1 cellular context compared by ENCODE assay signal in the genomic region with DNA sequence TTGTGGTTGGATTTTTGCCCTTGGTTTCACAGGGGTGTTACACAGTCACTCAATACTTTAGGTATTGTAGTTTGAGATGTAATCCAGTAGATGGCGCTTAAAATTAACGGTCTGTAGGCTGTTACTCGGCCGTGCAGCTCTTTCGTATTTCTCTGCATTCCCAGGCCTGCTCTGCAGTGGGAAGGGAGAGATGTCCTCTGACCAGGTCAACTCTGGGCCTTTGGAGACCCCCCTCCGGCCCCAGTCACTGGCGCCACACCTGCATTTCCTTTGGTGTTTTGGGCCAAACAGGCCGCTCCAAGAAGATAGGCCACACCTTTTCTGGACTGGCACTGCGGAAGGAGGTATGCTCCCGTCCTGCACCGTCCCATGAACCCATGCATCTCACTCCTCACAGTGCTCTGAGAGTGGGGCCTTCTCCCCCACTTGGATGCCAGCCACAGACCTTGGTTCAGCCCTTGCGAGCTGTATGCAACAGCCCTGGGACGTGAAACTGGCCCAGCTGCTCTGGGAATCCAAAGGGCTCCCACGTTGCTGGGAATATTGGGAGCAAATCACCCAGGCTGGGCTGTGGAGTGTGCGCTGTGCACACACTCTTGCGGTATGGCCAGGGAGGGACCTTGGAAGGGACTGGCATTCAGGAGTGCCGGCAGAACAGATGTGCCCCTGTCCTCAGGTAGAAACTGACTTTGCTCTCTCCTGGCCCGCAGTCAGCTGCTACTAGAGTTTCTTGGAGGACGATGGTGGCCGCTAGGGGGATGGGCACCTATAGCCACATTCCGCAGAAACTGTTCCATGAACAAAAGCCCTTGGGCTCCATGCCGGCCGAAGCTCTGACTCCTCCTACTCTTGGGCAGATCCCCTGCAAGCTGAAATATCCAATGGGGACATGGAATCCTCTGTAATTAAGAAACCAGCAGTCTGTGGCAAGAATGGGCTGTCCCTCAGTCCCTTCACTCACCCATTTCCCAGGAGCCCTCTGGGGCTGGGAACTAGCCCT.
TF ChIP-seq lines count a peak whose summit lies in the region.

No MANE protein-coding gene starts in this region.

TF ChIP-seq in H1, 55 proteins besides CTCF, POLR2A, EP300 and RAD21:
- TF ChIP-seq EZH2 (IDR thresholded peaks at IDR 0.05; ENCODE audit: low read depth, low read length, severe bottlenecking) (no peak), SIN3A (conservative IDR thresholded peaks at IDR 0.05 in 1 of 2, IDR thresholded peaks at IDR 0.05 in 1 of 2; ENCODE audit: low read depth in 1 of 2, low read length in 2 of 2) (no peak), GABPA (IDR thresholded peaks at IDR 0.05; ENCODE audit: borderline replicate concordance, insufficient read depth, low read length) (no peak), CBX8 (IDR thresholded peaks at IDR 0.05; ENCODE audit: borderline replicate concordance, low read depth, low read length) (no peak), ASH2L (IDR thresholded peaks at IDR 0.05; ENCODE audit: low read length) (peak; percentile 39), GTF2F1 (IDR thresholded peaks at IDR 0.05; ENCODE audit: borderline replicate concordance, low read depth, low read length) (no peak), RNF2 (IDR thresholded peaks at IDR 0.05; ENCODE audit: borderline replicate concordance, low read depth, low read length, missing control alignments, poor library complexity, severe bottlenecking) (no peak), TAF1 (IDR thresholded peaks at IDR 0.05; ENCODE audit: low read depth, low read length) (no peak), SP2 (IDR thresholded peaks at IDR 0.05; ENCODE audit: low read length) (no peak), SP4 (IDR thresholded peaks at IDR 0.05; ENCODE audit: low read length) (no peak), TEAD4 (IDR thresholded peaks at IDR 0.05; ENCODE audit: low read depth, low read length) (peak; percentile 68), KDM4A (IDR thresholded peaks at IDR 0.05; ENCODE audit: low read depth, low read length, severe bottlenecking) (no peak), YY1 (IDR thresholded peaks at IDR 0.05; ENCODE audit: low read depth, low read length) (no peak; the same call in 1 of the 2 replicates), RBBP5 (IDR thresholded peaks at IDR 0.05; ENCODE audit: borderline replicate concordance, low read depth, low read length) (peak; percentile 19; the same call in 1 of the 2 replicates), CEBPB (IDR thresholded peaks at IDR 0.05; ENCODE audit: low read depth, low read length) (no peak)
- TF ChIP-seq, protein P1, sequence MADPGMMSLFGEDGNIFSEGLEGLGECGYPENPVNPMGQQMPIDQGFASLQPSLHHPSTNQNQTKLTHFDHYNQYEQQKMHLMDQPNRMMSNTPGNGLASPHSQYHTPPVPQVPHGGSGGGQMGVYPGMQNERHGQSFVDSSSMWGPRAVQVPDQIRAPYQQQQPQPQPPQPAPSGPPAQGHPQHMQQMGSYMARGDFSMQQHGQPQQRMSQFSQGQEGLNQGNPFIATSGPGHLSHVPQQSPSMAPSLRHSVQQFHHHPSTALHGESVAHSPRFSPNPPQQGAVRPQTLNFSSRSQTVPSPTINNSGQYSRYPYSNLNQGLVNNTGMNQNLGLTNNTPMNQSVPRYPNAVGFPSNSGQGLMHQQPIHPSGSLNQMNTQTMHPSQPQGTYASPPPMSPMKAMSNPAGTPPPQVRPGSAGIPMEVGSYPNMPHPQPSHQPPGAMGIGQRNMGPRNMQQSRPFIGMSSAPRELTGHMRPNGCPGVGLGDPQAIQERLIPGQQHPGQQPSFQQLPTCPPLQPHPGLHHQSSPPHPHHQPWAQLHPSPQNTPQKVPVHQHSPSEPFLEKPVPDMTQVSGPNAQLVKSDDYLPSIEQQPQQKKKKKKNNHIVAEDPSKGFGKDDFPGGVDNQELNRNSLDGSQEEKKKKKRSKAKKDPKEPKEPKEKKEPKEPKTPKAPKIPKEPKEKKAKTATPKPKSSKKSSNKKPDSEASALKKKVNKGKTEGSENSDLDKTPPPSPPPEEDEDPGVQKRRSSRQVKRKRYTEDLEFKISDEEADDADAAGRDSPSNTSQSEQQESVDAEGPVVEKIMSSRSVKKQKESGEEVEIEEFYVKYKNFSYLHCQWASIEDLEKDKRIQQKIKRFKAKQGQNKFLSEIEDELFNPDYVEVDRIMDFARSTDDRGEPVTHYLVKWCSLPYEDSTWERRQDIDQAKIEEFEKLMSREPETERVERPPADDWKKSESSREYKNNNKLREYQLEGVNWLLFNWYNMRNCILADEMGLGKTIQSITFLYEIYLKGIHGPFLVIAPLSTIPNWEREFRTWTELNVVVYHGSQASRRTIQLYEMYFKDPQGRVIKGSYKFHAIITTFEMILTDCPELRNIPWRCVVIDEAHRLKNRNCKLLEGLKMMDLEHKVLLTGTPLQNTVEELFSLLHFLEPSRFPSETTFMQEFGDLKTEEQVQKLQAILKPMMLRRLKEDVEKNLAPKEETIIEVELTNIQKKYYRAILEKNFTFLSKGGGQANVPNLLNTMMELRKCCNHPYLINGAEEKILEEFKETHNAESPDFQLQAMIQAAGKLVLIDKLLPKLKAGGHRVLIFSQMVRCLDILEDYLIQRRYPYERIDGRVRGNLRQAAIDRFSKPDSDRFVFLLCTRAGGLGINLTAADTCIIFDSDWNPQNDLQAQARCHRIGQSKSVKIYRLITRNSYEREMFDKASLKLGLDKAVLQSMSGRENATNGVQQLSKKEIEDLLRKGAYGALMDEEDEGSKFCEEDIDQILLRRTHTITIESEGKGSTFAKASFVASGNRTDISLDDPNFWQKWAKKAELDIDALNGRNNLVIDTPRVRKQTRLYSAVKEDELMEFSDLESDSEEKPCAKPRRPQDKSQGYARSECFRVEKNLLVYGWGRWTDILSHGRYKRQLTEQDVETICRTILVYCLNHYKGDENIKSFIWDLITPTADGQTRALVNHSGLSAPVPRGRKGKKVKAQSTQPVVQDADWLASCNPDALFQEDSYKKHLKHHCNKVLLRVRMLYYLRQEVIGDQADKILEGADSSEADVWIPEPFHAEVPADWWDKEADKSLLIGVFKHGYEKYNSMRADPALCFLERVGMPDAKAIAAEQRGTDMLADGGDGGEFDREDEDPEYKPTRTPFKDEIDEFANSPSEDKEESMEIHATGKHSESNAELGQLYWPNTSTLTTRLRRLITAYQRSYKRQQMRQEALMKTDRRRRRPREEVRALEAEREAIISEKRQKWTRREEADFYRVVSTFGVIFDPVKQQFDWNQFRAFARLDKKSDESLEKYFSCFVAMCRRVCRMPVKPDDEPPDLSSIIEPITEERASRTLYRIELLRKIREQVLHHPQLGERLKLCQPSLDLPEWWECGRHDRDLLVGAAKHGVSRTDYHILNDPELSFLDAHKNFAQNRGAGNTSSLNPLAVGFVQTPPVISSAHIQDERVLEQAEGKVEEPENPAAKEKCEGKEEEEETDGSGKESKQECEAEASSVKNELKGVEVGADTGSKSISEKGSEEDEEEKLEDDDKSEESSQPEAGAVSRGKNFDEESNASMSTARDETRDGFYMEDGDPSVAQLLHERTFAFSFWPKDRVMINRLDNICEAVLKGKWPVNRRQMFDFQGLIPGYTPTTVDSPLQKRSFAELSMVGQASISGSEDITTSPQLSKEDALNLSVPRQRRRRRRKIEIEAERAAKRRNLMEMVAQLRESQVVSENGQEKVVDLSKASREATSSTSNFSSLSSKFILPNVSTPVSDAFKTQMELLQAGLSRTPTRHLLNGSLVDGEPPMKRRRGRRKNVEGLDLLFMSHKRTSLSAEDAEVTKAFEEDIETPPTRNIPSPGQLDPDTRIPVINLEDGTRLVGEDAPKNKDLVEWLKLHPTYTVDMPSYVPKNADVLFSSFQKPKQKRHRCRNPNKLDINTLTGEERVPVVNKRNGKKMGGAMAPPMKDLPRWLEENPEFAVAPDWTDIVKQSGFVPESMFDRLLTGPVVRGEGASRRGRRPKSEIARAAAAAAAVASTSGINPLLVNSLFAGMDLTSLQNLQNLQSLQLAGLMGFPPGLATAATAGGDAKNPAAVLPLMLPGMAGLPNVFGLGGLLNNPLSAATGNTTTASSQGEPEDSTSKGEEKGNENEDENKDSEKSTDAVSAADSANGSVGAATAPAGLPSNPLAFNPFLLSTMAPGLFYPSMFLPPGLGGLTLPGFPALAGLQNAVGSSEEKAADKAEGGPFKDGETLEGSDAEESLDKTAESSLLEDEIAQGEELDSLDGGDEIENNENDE (IDR thresholded peaks at IDR 0.05; ENCODE audit: insufficient replicate concordance, low read length): no peak
